Comparison of ENCODE assay signal across 6 cellular contexts in genomic region chr11:96755209-96755608, GRCh38.
"Had no signal": no experiment of that assay in that cellular context is flagged by ENCODE, and none has a peak within 500 bp of the region (broad histone marks: within the 10 kb centered on the region; RNA-seq: fewer than 3 reads in every experiment).

No MANE protein-coding gene starts in this region.

- ATAC-seq: HepG2, K562 had no signal

- H3K27ac ChIP-seq: HL-60 had no signal

- H3K4me3 ChIP-seq: K562 had no signal

- DNase-seq: IMR-90, KBM-7, KG1 had no signal
